In the genomic region with DNA sequence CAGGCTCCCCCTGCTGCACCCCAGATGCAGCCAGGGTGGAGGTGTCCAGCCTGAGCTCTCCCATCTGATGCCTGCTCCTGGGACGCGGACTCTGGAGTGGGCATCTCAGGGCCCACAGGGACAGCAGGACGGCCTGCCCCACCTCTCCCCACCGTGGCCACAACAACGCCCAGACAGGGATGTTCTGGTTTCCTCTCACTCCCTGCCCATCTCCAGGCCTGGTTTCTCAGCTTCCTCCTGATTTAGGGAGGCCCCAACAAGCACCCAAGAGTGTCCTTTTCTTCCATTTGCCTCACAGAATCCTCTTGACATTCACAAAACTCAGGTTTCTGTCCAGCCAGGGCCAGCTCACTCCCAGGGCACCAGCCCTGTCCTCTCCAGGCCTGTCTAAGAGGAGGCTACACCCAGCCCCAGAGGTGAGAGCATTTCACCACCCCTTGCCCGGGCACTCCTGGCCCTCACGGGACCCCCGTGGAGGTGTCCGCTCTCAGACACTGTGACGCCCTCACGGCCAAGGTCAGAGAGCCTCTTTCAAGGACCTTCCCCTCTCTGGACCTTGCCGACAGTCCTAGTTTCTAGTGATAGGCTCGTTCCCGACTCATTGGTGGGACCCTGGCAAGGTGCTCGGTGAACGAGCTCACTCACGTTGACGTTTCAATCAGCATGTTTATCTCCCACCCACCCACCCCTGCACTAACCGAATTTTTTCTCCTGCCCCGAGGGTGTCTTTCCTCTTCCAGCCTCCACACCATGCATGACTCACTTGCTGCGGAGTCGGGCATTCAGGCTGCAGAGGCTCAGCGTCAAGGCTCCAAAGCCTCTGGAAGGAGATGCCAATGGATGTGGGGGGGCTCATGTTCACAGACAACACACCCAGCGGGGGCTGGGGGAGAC, we compare ENCODE assay signal across 25 cellular contexts.
DNase-seq lines count a peak whose midpoint lies in the region; ATAC-seq, FAIRE-seq and TF ChIP-seq lines count a peak whose summit lies in the region.
"Had no signal": no experiment of that assay in that cellular context is flagged by ENCODE, and none has a peak within 500 bp of the region (broad histone marks: within the 10 kb centered on the region; RNA-seq: fewer than 3 reads in every experiment).

No MANE protein-coding gene starts in this region.

- DNase-seq in ELR (ENCODE audit: low read depth), result peak; percentile 32
- peak; percentile 47 for DNase-seq in HTR-8/SVneo (ENCODE audit: insufficient read length, low spot score)
- DNase-seq in chondrocyte (ENCODE audit: low spot score), result peak; percentile 72
- DNase-seq in osteocyte (ENCODE audit: extremely low spot score, unreplicated experiment), result peak; percentile 76
- no peak for DNase-seq in superior temporal gyrus (ENCODE audit: extremely low spot score)
- no peak for DNase-seq in cerebellar nuclear complex (lab: John Stamatoyannopoulos, UW)
- DNase-seq in DMS79 treated with DMSO at 0.1 percent for 48 hours (lab: John Stamatoyannopoulos, UW), result no peak
- DNase-seq: activated naive CD4-positive, alpha-beta T cell; body of pancreas; CD4-positive, CD25-positive, alpha-beta regulatory T cell; effector CD4-positive, alpha-beta T cell; esophagus squamous epithelium; gastrocnemius medialis; hippocampal formation; immature natural killer cell; KBM-7; left ventricle myocardium inferior; midbrain; MV-4-11; NCI-H526; RPMI8226; stimulated activated naive CD8-positive, alpha-beta T cell treated with anti-CD3 and anti-CD28 coated beads, Interleukin-15, amount 100 ng/mL, for 72 hours had no signal

- TF ChIP-seq CTCF in chondrocyte (IDR thresholded peaks at IDR 0.05), result no peak
- no peak for TF ChIP-seq CTCF in osteocyte (IDR thresholded peaks at IDR 0.05)

- H3K9me3 Mint-ChIP-seq in chondrocyte (ENCODE audit: low read depth) (peaks cover 7% of the 10 kb centered on the region), osteocyte (ENCODE audit: unreplicated experiment) (no peaks in the 10 kb centered on the region)
- H3K9me3 Mint-ChIP-seq: immature natural killer cell; natural killer cell; stimulated activated naive CD8-positive, alpha-beta T cell treated with anti-CD3 and anti-CD28 coated beads, Interleukin-15, amount 100 ng/mL, for 72 hours; T-helper 2 cell treated with Interferon-gamma antibody and Interleukin-4, amounts not matched to agents 5 μg/mL and 100 μg/mL, for 36 hours had no signal

- H3K4me1 Mint-ChIP-seq in chondrocyte (ENCODE audit: low read depth) (no peaks in the 10 kb centered on the region), osteocyte (ENCODE audit: unreplicated experiment) (peaks cover 4% of the 10 kb centered on the region)

- H3K27ac Mint-ChIP-seq in chondrocyte (ENCODE audit: unreplicated experiment) (no peak overlapping the region), osteocyte (ENCODE audit: unreplicated experiment) (no peak overlapping the region)
- H3K27ac Mint-ChIP-seq: CD4-positive, CD25-positive, alpha-beta regulatory T cell; immature natural killer cell; natural killer cell; stimulated activated naive CD8-positive, alpha-beta T cell treated with anti-CD3 and anti-CD28 coated beads, Interleukin-15, amount 100 ng/mL, for 72 hours; T-helper 2 cell treated with Interferon-gamma antibody and Interleukin-4, amounts not matched to agents 5 μg/mL and 100 μg/mL, for 36 hours had no signal

- ATAC-seq in HG03469 (IDR thresholded peaks at IDR 0.05; ENCODE audit: unreplicated experiment), result no peak
- ATAC-seq: body of pancreas; gastrocnemius medialis; natural killer cell; stimulated activated naive CD8-positive, alpha-beta T cell treated with anti-CD3 and anti-CD28 coated beads, Interleukin-15, amount 100 ng/mL, for 72 hours had no signal

- H3K36me3 Mint-ChIP-seq in chondrocyte (ENCODE audit: low read depth) (no peaks in the 10 kb centered on the region), osteocyte (ENCODE audit: unreplicated experiment) (no peaks in the 10 kb centered on the region)
- H3K36me3 Mint-ChIP-seq: CD4-positive, CD25-positive, alpha-beta regulatory T cell; immature natural killer cell; natural killer cell had no signal

- no peak overlapping the region for H3K4me3 Mint-ChIP-seq in chondrocyte (ENCODE audit: unreplicated experiment)
- no peak overlapping the region for H3K4me3 Mint-ChIP-seq in osteocyte (ENCODE audit: unreplicated experiment)
- H3K4me3 Mint-ChIP-seq: CD4-positive, CD25-positive, alpha-beta regulatory T cell; immature natural killer cell; natural killer cell; stimulated activated naive CD8-positive, alpha-beta T cell treated with anti-CD3 and anti-CD28 coated beads, Interleukin-15, amount 100 ng/mL, for 72 hours; T-helper 2 cell treated with Interferon-gamma antibody and Interleukin-4, amounts not matched to agents 5 μg/mL and 100 μg/mL, for 36 hours had no signal

- peaks cover 77% of the 10 kb centered on the region for H3K27me3 Mint-ChIP-seq in chondrocyte (ENCODE audit: low read depth)
- H3K27me3 Mint-ChIP-seq in osteocyte (ENCODE audit: unreplicated experiment), result peaks cover 55% of the 10 kb centered on the region

- no peak for FAIRE-seq in HTR-8/SVneo (lab: Jason Lieb, UNC)

Comparison
In these comparisons a context has a peak if more than half of its experiments do, and no peak if none do; other contexts are left out.
1. DNase-seq: peak in ELR (single experiment), HTR-8/SVneo (single experiment), chondrocyte (single experiment) and osteocyte (single experiment); none in superior temporal gyrus (single experiment), cerebellar nuclear complex (0 of 2) and DMS79 treated with DMSO at 0.1 percent for 48 hours (single experiment).